In genomic region chr18:1006309-1006708, GRCh38 we compare ENCODE assay signal across 1 cellular context.
TF ChIP-seq lines count a peak whose summit lies in the region.

No MANE protein-coding gene starts in this region.

TF ChIP-seq in K562, 482 proteins besides CTCF, POLR2A, EP300 and RAD21 (continued from another document):
- TF ChIP-seq, protein P1, sequence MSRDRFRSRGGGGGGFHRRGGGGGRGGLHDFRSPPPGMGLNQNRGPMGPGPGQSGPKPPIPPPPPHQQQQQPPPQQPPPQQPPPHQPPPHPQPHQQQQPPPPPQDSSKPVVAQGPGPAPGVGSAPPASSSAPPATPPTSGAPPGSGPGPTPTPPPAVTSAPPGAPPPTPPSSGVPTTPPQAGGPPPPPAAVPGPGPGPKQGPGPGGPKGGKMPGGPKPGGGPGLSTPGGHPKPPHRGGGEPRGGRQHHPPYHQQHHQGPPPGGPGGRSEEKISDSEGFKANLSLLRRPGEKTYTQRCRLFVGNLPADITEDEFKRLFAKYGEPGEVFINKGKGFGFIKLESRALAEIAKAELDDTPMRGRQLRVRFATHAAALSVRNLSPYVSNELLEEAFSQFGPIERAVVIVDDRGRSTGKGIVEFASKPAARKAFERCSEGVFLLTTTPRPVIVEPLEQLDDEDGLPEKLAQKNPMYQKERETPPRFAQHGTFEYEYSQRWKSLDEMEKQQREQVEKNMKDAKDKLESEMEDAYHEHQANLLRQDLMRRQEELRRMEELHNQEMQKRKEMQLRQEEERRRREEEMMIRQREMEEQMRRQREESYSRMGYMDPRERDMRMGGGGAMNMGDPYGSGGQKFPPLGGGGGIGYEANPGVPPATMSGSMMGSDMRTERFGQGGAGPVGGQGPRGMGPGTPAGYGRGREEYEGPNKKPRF (IDR thresholded peaks at IDR 0.05; ENCODE audit: low read depth, low read length): no peak
- TF ChIP-seq E2F4 (CRISPR knock-in tag; IDR thresholded peaks at IDR 0.05; ENCODE audit: low read depth): no peak
- TF ChIP-seq MXI1 (IDR thresholded peaks at IDR 0.05; ENCODE audit: low read depth, low read length): no peak
- no peak for TF ChIP-seq PHF21A (IDR thresholded peaks at IDR 0.05; ENCODE audit: borderline replicate concordance, low read depth)
- TF ChIP-seq JUND (IDR thresholded peaks at IDR 0.05; ENCODE audit: borderline replicate concordance, low read depth, low read length): peak; percentile 68; the same call in 1 of the 2 replicates
- peak; percentile 18; the same call in 1 of the 3 replicates for TF ChIP-seq JUND (tag; IDR thresholded peaks at IDR 0.05; ENCODE audit: borderline replicate concordance, low read depth, low read length)
- TF ChIP-seq MEIS2 (IDR thresholded peaks at IDR 0.05; ENCODE audit: partially characterized antibody): peak; percentile 40
- no peak for TF ChIP-seq MCM3 (IDR thresholded peaks at IDR 0.05)
- TF ChIP-seq MEF2A (IDR thresholded peaks at IDR 0.05; ENCODE audit: control insufficient read depth, low read depth, low read length): no peak
- TF ChIP-seq ZNF398 (CRISPR knock-in tag; IDR thresholded peaks at IDR 0.05): no peak
- TF ChIP-seq VEZF1 (CRISPR knock-in tag; IDR thresholded peaks at IDR 0.05): no peak
- no peak for TF ChIP-seq GATAD2B (IDR thresholded peaks at IDR 0.05; ENCODE audit: borderline replicate concordance)
- peak; percentile 11; the same call in 1 of the 2 replicates for TF ChIP-seq FOSL1 (tag; conservative IDR thresholded peaks at IDR 0.05)
TF ChIP-seq in K562: peak in this region for 5.
